28 cellular contexts compared by ENCODE assay signal in genomic region chr17:34884597-34884996, GRCh38.
"Had no signal": no experiment of that assay in that cellular context is flagged by ENCODE, and none has a peak within 500 bp of the region (broad histone marks: within the 10 kb centered on the region; RNA-seq: fewer than 3 reads in every experiment).

No MANE protein-coding gene starts in this region.

- DNase-seq: activated CD4-positive, alpha-beta T cell treated with anti-CD3 and anti-CD28 coated beads, Interleukin-2, amount 10 ng/mL, durations not matched to agents 24 days and 14 days; activated CD4-positive, alpha-beta T cell treated with anti-CD3 and anti-CD28 coated beads, Interleukin-2, amount 50 U/mL, for 4 hours; activated CD8-positive, alpha-beta T cell treated with anti-CD3 and anti-CD28 coated beads, Interleukin-2, amount 10 ng/mL, durations not matched to agents 7 days and 5 days; activated effector memory CD4-positive, alpha-beta T cell treated with Interleukin-2 at 50 U/mL for 16 hours; activated naive CD4-positive, alpha-beta T cell treated with anti-CD3 and anti-CD28 coated beads, Interleukin-2, amount 10 ng/mL, durations not matched to agents 7 days and 5 days; activated naive CD8-positive, alpha-beta T cell treated with anti-CD3 and anti-CD28 coated beads, Interleukin-2, amount 50 U/mL, for 24 hours; activated T-cell treated with anti-CD3 and anti-CD28 coated beads, Interleukin-2, amount 50 U/mL, for 48 hours; anterior cingulate cortex; caudate nucleus; cerebellar nuclear complex; Kasumi-1; KG1; MM.1S; MV-4-11; NCI-H1105; NCI-H1417 treated with DMSO at 0.1 percent for 48 hours; NCI-H1694; NCI-H1930; NCI-H2081 treated with DMSO at 0.1 percent for 48 hours; NCI-H226; NCI-H446 treated with DMSO at 0.1 percent for 48 hours; NCI-H69; Right ventricle myocardium superior; SJCRH30 had no signal

- H3K36me3 ChIP-seq: SJCRH30 had no signal

- ATAC-seq: activated CD8-positive, alpha-beta T cell treated with anti-CD3 and anti-CD28 coated beads, Interleukin-2, amount 10 ng/mL, durations not matched to agents 7 days and 5 days; activated naive CD8-positive, alpha-beta T cell treated with anti-CD3 and anti-CD28 coated beads, Interleukin-2, amount 50 U/mL, for 24 hours had no signal

- H3K4me3 ChIP-seq: SJCRH30, SK-N-MC had no signal

- H3K4me1 Mint-ChIP-seq: activated CD4-positive, alpha-beta T cell treated with anti-CD3 and anti-CD28 coated beads, Interleukin-2, amount 10 ng/mL, durations not matched to agents 24 days and 14 days; activated naive CD4-positive, alpha-beta T cell treated with anti-CD3 and anti-CD28 coated beads, Interleukin-2, amount 10 ng/mL, durations not matched to agents 7 days and 5 days had no signal

- H3K9me3 Mint-ChIP-seq: activated CD4-positive, alpha-beta T cell treated with anti-CD3 and anti-CD28 coated beads, Interleukin-2, amount 10 ng/mL, durations not matched to agents 24 days and 14 days; activated naive CD4-positive, alpha-beta T cell treated with anti-CD3 and anti-CD28 coated beads, Interleukin-2, amount 10 ng/mL, durations not matched to agents 7 days and 5 days had no signal

- H3K9me3 ChIP-seq: SJCRH30 had no signal

- H3K27ac Mint-ChIP-seq: activated CD4-positive, alpha-beta T cell treated with anti-CD3 and anti-CD28 coated beads, Interleukin-2, amount 10 ng/mL, durations not matched to agents 24 days and 14 days; activated CD8-positive, alpha-beta T cell treated with anti-CD3 and anti-CD28 coated beads, Interleukin-2, amount 10 ng/mL, durations not matched to agents 7 days and 5 days; activated naive CD4-positive, alpha-beta T cell treated with anti-CD3 and anti-CD28 coated beads, Interleukin-2, amount 10 ng/mL, durations not matched to agents 7 days and 5 days; activated naive CD8-positive, alpha-beta T cell; activated naive CD8-positive, alpha-beta T cell treated with anti-CD3 and anti-CD28 coated beads, Interleukin-2, amount 50 U/mL, for 24 hours; brain; IgD-negative memory B cell had no signal

- H3K4me1 ChIP-seq: SJCRH30 had no signal

- H3K36me3 Mint-ChIP-seq: activated naive CD4-positive, alpha-beta T cell treated with anti-CD3 and anti-CD28 coated beads, Interleukin-2, amount 10 ng/mL, durations not matched to agents 7 days and 5 days; brain had no signal

- H3K27ac ChIP-seq: SJCRH30, SK-N-MC had no signal

- H3K4me3 Mint-ChIP-seq: activated CD4-positive, alpha-beta T cell treated with anti-CD3 and anti-CD28 coated beads, Interleukin-2, amount 10 ng/mL, durations not matched to agents 24 days and 14 days; activated CD8-positive, alpha-beta T cell treated with anti-CD3 and anti-CD28 coated beads, Interleukin-2, amount 10 ng/mL, durations not matched to agents 7 days and 5 days; activated naive CD4-positive, alpha-beta T cell treated with anti-CD3 and anti-CD28 coated beads, Interleukin-2, amount 10 ng/mL, durations not matched to agents 7 days and 5 days; activated naive CD8-positive, alpha-beta T cell; activated naive CD8-positive, alpha-beta T cell treated with anti-CD3 and anti-CD28 coated beads, Interleukin-2, amount 50 U/mL, for 24 hours; brain; IgD-negative memory B cell had no signal
